Comparison of ENCODE assay signal across 19 cellular contexts in the genomic region with DNA sequence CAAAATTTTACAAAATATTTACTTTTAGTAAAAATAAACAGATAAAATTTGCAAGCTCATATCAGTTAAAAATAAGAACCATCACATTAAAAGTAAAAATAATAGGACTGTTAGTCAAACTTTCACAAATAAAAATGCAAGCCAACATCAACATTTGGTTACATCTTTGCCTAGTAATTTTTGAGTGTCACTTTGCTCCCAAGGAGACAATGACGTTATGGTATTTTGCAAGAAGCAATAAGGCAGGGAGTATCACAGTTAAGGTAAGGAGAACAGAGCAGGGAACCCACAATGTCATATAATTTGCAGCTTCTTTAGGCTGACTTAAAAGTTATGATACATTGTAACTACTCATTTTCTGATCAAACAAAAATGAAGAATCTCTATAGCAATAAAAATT.
"Had no signal": no experiment of that assay in that cellular context is flagged by ENCODE, and none has a peak within 500 bp of the region (broad histone marks: within the 10 kb centered on the region; RNA-seq: fewer than 3 reads in every experiment).

No MANE protein-coding gene starts in this region.

- H3K9me3 ChIP-seq: colonic mucosa, esophagus muscularis mucosa, gastroesophageal sphincter, heart left ventricle, lower lobe of right lung had no signal

- ATAC-seq: effector memory CD8-positive, alpha-beta T cell; foreskin keratinocyte; gastroesophageal sphincter; heart left ventricle; left colon; left lobe of liver; naive thymus-derived CD4-positive, alpha-beta T cell had no signal

- H3K27ac ChIP-seq: colonic mucosa, esophagus muscularis mucosa, foreskin keratinocyte, gastroesophageal sphincter, heart left ventricle, lower lobe of right lung had no signal

- H3K4me1 ChIP-seq: colonic mucosa, foreskin keratinocyte, gastroesophageal sphincter, heart left ventricle, lower lobe of right lung had no signal

- H3K36me3 ChIP-seq: colonic mucosa had no signal

- H3K4me3 ChIP-seq: colonic mucosa, esophagus muscularis mucosa, gastroesophageal sphincter, heart left ventricle, lower lobe of right lung had no signal

- H3K27me3 ChIP-seq: colonic mucosa, esophagus muscularis mucosa, foreskin keratinocyte, gastroesophageal sphincter, heart left ventricle had no signal

- FAIRE-seq: endothelial cell of umbilical vein, frontal cortex, keratinocyte had no signal

- DNase-seq: colonic mucosa; cortex of kidney; effector CD8-positive, alpha-beta T cell; effector memory CD8-positive, alpha-beta T cell; endodermal cell; foreskin keratinocyte; heart left ventricle; hippocampal formation; left colon; lower lobe of right lung; mesenchymal stem cell; midbrain; naive thymus-derived CD4-positive, alpha-beta T cell had no signal
